Comparison of ENCODE assay signal across 27 cellular contexts in the genomic region with DNA sequence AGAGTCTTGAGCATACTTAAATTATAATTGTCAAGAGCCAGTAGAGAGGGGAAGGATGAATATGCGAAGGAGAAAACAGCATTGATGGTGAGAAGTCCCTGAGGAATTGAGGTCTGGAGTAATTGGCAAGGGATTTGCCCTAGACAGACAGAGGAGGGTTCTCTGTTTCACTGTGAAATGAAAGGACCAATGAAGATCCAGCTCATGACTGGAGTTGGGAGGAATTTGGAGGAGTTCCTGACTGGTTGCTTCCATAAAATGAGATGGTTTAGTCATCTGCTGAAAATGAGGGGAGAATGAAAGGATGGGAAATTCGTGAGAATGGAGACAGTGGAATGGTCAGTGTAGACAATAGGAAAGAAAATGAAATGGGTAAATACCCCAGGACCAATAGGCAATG. TPM values are rescaled to one million over a fixed set of nuclear protein-coding genes. Genes with fewer than 3 reads are reported as not detected.
DNase-seq lines count a peak whose midpoint lies in the region.
"Had no signal": no experiment of that assay in that cellular context is flagged by ENCODE, and none has a peak within 500 bp of the region (broad histone marks: within the 10 kb centered on the region; RNA-seq: fewer than 3 reads in every experiment).

No MANE protein-coding gene starts in this region.

- no peak overlapping the region for H3K4me3 Mint-ChIP-seq in activated CD4-positive, alpha-beta memory T cell treated with anti-CD3 and anti-CD28 coated beads, Interleukin-2, amount 10 ng/mL, durations not matched to agents 7 days and 5 days
- H3K4me3 Mint-ChIP-seq: activated CD8-positive, alpha-beta T cell treated with anti-CD3 and anti-CD28 coated beads for 36 hours; CD4-positive, alpha-beta memory T cell; GM23338; mesothelial cell of epicardium; naive thymus-derived CD4-positive, alpha-beta T cell; stimulated activated memory B cell treated with anti-CD40 and anti-IgM and Interleukin-4, amounts not matched to agents 10 μg/mL and 1 μg/mL and 100 μg/mL, for 72 hours had no signal

- POLR2A ChIA-PET in activated CD4-positive, alpha-beta memory T cell treated with anti-CD3 and anti-CD28 coated beads, Interleukin-2, amount 10 ng/mL, durations not matched to agents 7 days and 5 days (lab: Charles Lee) = no interaction called here

- H3K27ac Mint-ChIP-seq in activated CD4-positive, alpha-beta memory T cell treated with anti-CD3 and anti-CD28 coated beads, Interleukin-2, amount 10 ng/mL, durations not matched to agents 7 days and 5 days = no peak overlapping the region
- H3K27ac Mint-ChIP-seq: activated CD8-positive, alpha-beta T cell treated with anti-CD3 and anti-CD28 coated beads for 36 hours; CD4-positive, alpha-beta memory T cell; GM23338; mesothelial cell of epicardium; stimulated activated memory B cell treated with anti-CD40 and anti-IgM and Interleukin-4, amounts not matched to agents 10 μg/mL and 1 μg/mL and 100 μg/mL, for 72 hours had no signal

- peaks cover 10% of the 10 kb centered on the region for H3K4me1 Mint-ChIP-seq in activated CD4-positive, alpha-beta memory T cell treated with anti-CD3 and anti-CD28 coated beads, Interleukin-2, amount 10 ng/mL, durations not matched to agents 7 days and 5 days

- peak; percentile 39 for DNase-seq in AG08396 (ENCODE audit: low spot score)
- DNase-seq in EH (ENCODE audit: low read depth) = peak; percentile 87
- peak; percentile 5 for DNase-seq in NCI-H226
- peak; percentile 78 for DNase-seq in fibroblast of peridontal ligament (ENCODE audit: extremely low read depth)
- DNase-seq in NCI-H345 (lab: John Stamatoyannopoulos, UW) = no peak
- DNase-seq in SHP77 treated with DMSO at 0.1 percent for 48 hours (lab: John Stamatoyannopoulos, UW) = no peak
- no peak for DNase-seq in GDM1 (lab: John Stamatoyannopoulos, UW)
- no peak for DNase-seq in activated CD4-positive, alpha-beta memory T cell treated with anti-CD3 and anti-CD28 coated beads, Interleukin-2, amount 10 ng/mL, durations not matched to agents 7 days and 5 days
- DNase-seq: ACHN; activated CD8-positive, alpha-beta T cell treated with anti-CD3 and anti-CD28 coated beads for 36 hours; activated T-cell treated with anti-CD3 and anti-CD28 coated beads for 4 hours; aorta; CD4-positive, alpha-beta memory T cell; central memory CD4-positive, alpha-beta T cell; dermis blood vessel endothelial cell; islet precursor cell; Karpas-422; left ventricle myocardium superior; naive thymus-derived CD4-positive, alpha-beta T cell; NCI-H1694; NCI-H748 treated with DMSO at 0.1 percent for 48 hours; Peyer's patch; stimulated activated CD4-positive, alpha-beta T cell treated with anti-CD3 and anti-CD28 coated beads, Interleukin-4, amount 100 ng/mL, for 24 hours had no signal

- peaks cover 27% of the 10 kb centered on the region for H3K36me3 Mint-ChIP-seq in activated CD4-positive, alpha-beta memory T cell treated with anti-CD3 and anti-CD28 coated beads, Interleukin-2, amount 10 ng/mL, durations not matched to agents 7 days and 5 days (ENCODE audit: low read depth)
- H3K36me3 Mint-ChIP-seq: activated naive CD4-positive, alpha-beta T cell treated with anti-CD3 and anti-CD28 coated beads, Interleukin-2, amount 50 U/mL, for 72 hours; mesothelial cell of epicardium had no signal

- no peaks in the 10 kb centered on the region for H3K9me3 Mint-ChIP-seq in activated CD4-positive, alpha-beta memory T cell treated with anti-CD3 and anti-CD28 coated beads, Interleukin-2, amount 10 ng/mL, durations not matched to agents 7 days and 5 days
- H3K9me3 Mint-ChIP-seq: activated CD8-positive, alpha-beta T cell treated with anti-CD3 and anti-CD28 coated beads for 36 hours; activated naive CD4-positive, alpha-beta T cell treated with anti-CD3 and anti-CD28 coated beads, Interleukin-2, amount 50 U/mL, for 72 hours; CD4-positive, alpha-beta memory T cell; GM23338; mesothelial cell of epicardium; naive thymus-derived CD4-positive, alpha-beta T cell; stimulated activated memory B cell treated with anti-CD40 and anti-IgM and Interleukin-4, amounts not matched to agents 10 μg/mL and 1 μg/mL and 100 μg/mL, for 72 hours had no signal

- CTCF ChIA-PET in activated CD4-positive, alpha-beta memory T cell treated with anti-CD3 and anti-CD28 coated beads, Interleukin-2, amount 10 ng/mL, durations not matched to agents 7 days and 5 days (lab: Charles Lee) = no interaction called here

- H3K27me3 Mint-ChIP-seq in activated CD4-positive, alpha-beta memory T cell treated with anti-CD3 and anti-CD28 coated beads, Interleukin-2, amount 10 ng/mL, durations not matched to agents 7 days and 5 days = no peaks in the 10 kb centered on the region
- H3K27me3 Mint-ChIP-seq: activated CD8-positive, alpha-beta T cell treated with anti-CD3 and anti-CD28 coated beads for 36 hours; CD4-positive, alpha-beta memory T cell; naive thymus-derived CD4-positive, alpha-beta T cell; stimulated activated memory B cell treated with anti-CD40 and anti-IgM and Interleukin-4, amounts not matched to agents 10 μg/mL and 1 μg/mL and 100 μg/mL, for 72 hours had no signal

RNA-seq across cellular contexts. Expression of a gene that starts 6.8 kb away (rescaled TPM):
- total RNA-seq in activated CD4-positive, alpha-beta memory T cell treated with anti-CD3 and anti-CD28 coated beads, Interleukin-2, amount 10 ng/mL, durations not matched to agents 7 days and 5 days = 10 to 100 TPM; 22.5 to 26.0 TPM

Comparison
In these comparisons a context has a peak if more than half of its experiments do, and no peak if none do; other contexts are left out.
1. DNase-seq: peak in AG08396 (single experiment), EH (single experiment), NCI-H226 (single experiment) and fibroblast of peridontal ligament (single experiment); none in NCI-H345 (single experiment), SHP77 treated with DMSO at 0.1 percent for 48 hours (single experiment), GDM1 (single experiment) and activated CD4-positive, alpha-beta memory T cell treated with anti-CD3 and anti-CD28 coated beads, Interleukin-2, amount 10 ng/mL, durations not matched to agents 7 days and 5 days (single experiment).